ENCODE assay signal across 2 cellular contexts in genomic region chr16:4410335-4411075, GRCh38.
TF ChIP-seq lines count a peak whose summit lies in the region.

No MANE protein-coding gene starts in this region.

TF ChIP-seq in PFSK-1, 5 proteins besides CTCF, POLR2A, EP300 and RAD21:
- TF ChIP-seq TAF1 (IDR thresholded peaks at IDR 0.05; ENCODE audit: borderline replicate concordance, insufficient read depth, low read length) = no peak
- TF ChIP-seq POLR2AphosphoS5 (IDR thresholded peaks at IDR 0.05; ENCODE audit: low read depth, low read length) = no peak
- peak; percentile 97; the same call in 1 of the 2 replicates for TF ChIP-seq SIN3A (IDR thresholded peaks at IDR 0.05; ENCODE audit: borderline replicate concordance, insufficient read depth, low read length)
- TF ChIP-seq REST (IDR thresholded peaks at IDR 0.05; ENCODE audit: insufficient read depth in 1 of 2, low read depth in 2 of 2, low read length in 2 of 2) = no peak
- TF ChIP-seq FOXP2 (optimal IDR thresholded peaks at IDR 0.05; ENCODE audit: borderline replicate concordance, extremely low read depth, extremely low read length, insufficient read depth) = peak; percentile 47

TF ChIP-seq in endothelial cell of umbilical vein, 7 proteins besides CTCF, POLR2A, EP300 and RAD21:
- TF ChIP-seq EZH2 (IDR thresholded peaks at IDR 0.05; ENCODE audit: borderline replicate concordance, low read depth, low read length, severe bottlenecking) (no peak), JUN (IDR thresholded peaks at IDR 0.05; ENCODE audit: borderline replicate concordance, insufficient read depth, insufficient read length, low read depth) (no peak), POLR2AphosphoS5 (IDR thresholded peaks at IDR 0.05; ENCODE audit: insufficient read depth, low read depth, low read length) (no peak), MAX (IDR thresholded peaks at IDR 0.05; ENCODE audit: insufficient read depth, insufficient read length) (no peak), GATA2 (IDR thresholded peaks at IDR 0.05; ENCODE audit: insufficient read depth, insufficient read length, low read depth, low read length) (no peak), FOS (IDR thresholded peaks at IDR 0.05; ENCODE audit: borderline replicate concordance, insufficient read depth, low read length) (no peak), MYC (IDR thresholded peaks at IDR 0.05; ENCODE audit: low read depth, low read length) (no peak)
